ENCODE assay signal across 9 cellular contexts in the genomic region with DNA sequence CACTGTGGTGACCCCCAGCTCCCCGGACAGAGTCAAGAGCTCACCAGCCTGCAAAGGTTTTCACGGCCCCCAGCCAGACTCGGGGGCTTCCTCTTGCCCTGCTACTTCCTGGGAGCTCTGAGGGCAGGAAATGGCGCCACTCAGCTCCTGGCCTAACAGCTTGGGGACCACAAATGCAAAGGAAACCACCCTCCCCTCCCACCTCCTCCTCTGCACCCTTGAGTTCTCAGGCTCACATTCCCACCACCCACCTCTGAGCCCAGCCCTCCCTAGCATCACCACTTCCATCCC. TPM values are rescaled to one million over a fixed set of nuclear protein-coding genes. Genes with fewer than 3 reads are reported as not detected.
DNase-seq lines count a peak whose midpoint lies in the region; ATAC-seq lines count a peak whose summit lies in the region.
"Had no signal": no experiment of that assay in that cellular context is flagged by ENCODE, and none has a peak within 500 bp of the region (broad histone marks: within the 10 kb centered on the region; RNA-seq: fewer than 3 reads in every experiment).

No MANE protein-coding gene starts in this region.

- 6% methylated on average over 4 of the region's 4 CpGs for WGBS in thymus

- no peaks in the 10 kb centered on the region for H3K9me3 ChIP-seq in duodenal mucosa (ENCODE audit: control insufficient read depth in 1 of 2, low read length in 2 of 2)
- H3K9me3 ChIP-seq in thymus (ENCODE audit: control insufficient read depth) = no peaks in the 10 kb centered on the region
- H3K9me3 ChIP-seq: ovary had no signal

- H3K4me1 Mint-ChIP-seq in activated T-cell treated with anti-CD3 and anti-CD28 coated beads, Interleukin-2, amount 50 U/mL, for 24 hours (ENCODE audit: low read depth) = peaks cover 65% of the 10 kb centered on the region
- peaks cover 35% of the 10 kb centered on the region for H3K4me1 Mint-ChIP-seq in T-helper 1 cell treated with Interleukin-12 subunit alpha and Interleukin-12 subunit beta and Interleukin-4 antibody, amounts not matched to agents 30 μg/mL and 1 μg/mL, for 36 hours (ENCODE audit: low read depth)

- peak overlapping the region; percentile 98 for H3K27ac Mint-ChIP-seq in activated T-cell treated with anti-CD3 and anti-CD28 coated beads, Interleukin-2, amount 50 U/mL, for 24 hours
- peak overlapping the region; percentile 94 for H3K27ac Mint-ChIP-seq in T-helper 1 cell treated with Interleukin-12 subunit alpha and Interleukin-12 subunit beta and Interleukin-4 antibody, amounts not matched to agents 30 μg/mL and 1 μg/mL, for 36 hours

- peaks cover 44% of the 10 kb centered on the region for H3K36me3 Mint-ChIP-seq in activated T-cell treated with anti-CD3 and anti-CD28 coated beads, Interleukin-2, amount 50 U/mL, for 24 hours (ENCODE audit: low read depth)
- H3K36me3 Mint-ChIP-seq in T-helper 1 cell treated with Interleukin-12 subunit alpha and Interleukin-12 subunit beta and Interleukin-4 antibody, amounts not matched to agents 30 μg/mL and 1 μg/mL, for 36 hours (ENCODE audit: low read depth) = peaks cover 37% of the 10 kb centered on the region

- ATAC-seq in GM21619 (IDR thresholded peaks at IDR 0.05; ENCODE audit: unreplicated experiment) (no peak), HG03025 (IDR thresholded peaks at IDR 0.05; ENCODE audit: low FRiP score, unreplicated experiment) (no peak)

- H3K27ac ChIP-seq in duodenal mucosa (ENCODE audit: low read depth, low read length) (no peak overlapping the region), thymus (ENCODE audit: low read depth) (peak overlapping the region; percentile 92)
- H3K27ac ChIP-seq: ovary had no signal

- no peaks in the 10 kb centered on the region for H3K27me3 Mint-ChIP-seq in activated T-cell treated with anti-CD3 and anti-CD28 coated beads, Interleukin-2, amount 50 U/mL, for 24 hours
- H3K27me3 Mint-ChIP-seq in T-helper 1 cell treated with Interleukin-12 subunit alpha and Interleukin-12 subunit beta and Interleukin-4 antibody, amounts not matched to agents 30 μg/mL and 1 μg/mL, for 36 hours (ENCODE audit: low read depth) = no peaks in the 10 kb centered on the region

- no peaks in the 10 kb centered on the region for H3K9me3 Mint-ChIP-seq in activated T-cell treated with anti-CD3 and anti-CD28 coated beads, Interleukin-2, amount 50 U/mL, for 24 hours
- H3K9me3 Mint-ChIP-seq in T-helper 1 cell treated with Interleukin-12 subunit alpha and Interleukin-12 subunit beta and Interleukin-4 antibody, amounts not matched to agents 30 μg/mL and 1 μg/mL, for 36 hours = no peaks in the 10 kb centered on the region

- H3K4me3 Mint-ChIP-seq in activated T-cell treated with anti-CD3 and anti-CD28 coated beads, Interleukin-2, amount 50 U/mL, for 24 hours = peak overlapping the region; percentile 99
- H3K4me3 Mint-ChIP-seq in T-helper 1 cell treated with Interleukin-12 subunit alpha and Interleukin-12 subunit beta and Interleukin-4 antibody, amounts not matched to agents 30 μg/mL and 1 μg/mL, for 36 hours = peak overlapping the region; percentile 99

- no peak overlapping the region for H3K9ac ChIP-seq in duodenal mucosa (ENCODE audit: low read depth in 1 of 2, low read length in 2 of 2)

- H3K27me3 ChIP-seq in duodenal mucosa (ENCODE audit: control insufficient read depth in 1 of 2, insufficient read depth in 2 of 2, low read length in 2 of 2) (no peaks in the 10 kb centered on the region), thymus (ENCODE audit: control insufficient read depth, insufficient read depth) (no peaks in the 10 kb centered on the region)
- H3K27me3 ChIP-seq: ovary had no signal

- H3K4me1 ChIP-seq in duodenal mucosa (ENCODE audit: control insufficient read depth in 1 of 2, insufficient read depth in 2 of 2, low read length in 2 of 2) = peaks cover 12 to 19% of the 10 kb centered on the region in 2 donors
- peaks cover 26% of the 10 kb centered on the region for H3K4me1 ChIP-seq in thymus (ENCODE audit: control insufficient read depth, insufficient read depth, low read length)

- H3K4me3 ChIP-seq in duodenal mucosa (ENCODE audit: low read depth in 1 of 2, low read length in 2 of 2) (peak overlapping the region; percentile 30 to 61), thymus (ENCODE audit: low read length) (peak overlapping the region; percentile 96)
- H3K4me3 ChIP-seq: ovary had no signal

- peak; percentile 56 for DNase-seq in activated T-cell treated with anti-CD3 and anti-CD28 coated beads, Interleukin-2, amount 50 U/mL, for 24 hours
- DNase-seq in activated T-cell treated with anti-CD3 and anti-CD28 coated beads for 4 hours = no peak
- DNase-seq in cortex of kidney (lab: John Stamatoyannopoulos, UW) = no peak
- DNase-seq: ovary had no signal

- H3K36me3 ChIP-seq in duodenal mucosa (ENCODE audit: control insufficient read depth in 1 of 2, insufficient read depth in 2 of 2, low read length in 2 of 2) (no peaks in the 10 kb centered on the region), thymus (ENCODE audit: control insufficient read depth, insufficient read depth) (peaks cover 2% of the 10 kb centered on the region)
- H3K36me3 ChIP-seq: ovary had no signal

RNA-seq across cellular contexts. Expression of a gene that starts 0.4 kb away (rescaled TPM):
- polyA plus RNA-seq in thymus = 49.3 TPM

RNA-seq across cellular contexts. Expression of a gene that starts 16.3 kb away (rescaled TPM):
- 8.6 TPM for polyA plus RNA-seq in thymus
